11 cellular contexts compared by ENCODE assay signal in genomic region chr14:93104961-93105360, GRCh38. TPM values are rescaled to one million over a fixed set of nuclear protein-coding genes. Genes with fewer than 3 reads are reported as not detected.
DNase-seq lines count a peak whose midpoint lies in the region; ATAC-seq and TF ChIP-seq lines count a peak whose summit lies in the region.
"Had no signal": no experiment of that assay in that cellular context is flagged by ENCODE, and none has a peak within 500 bp of the region (broad histone marks: within the 10 kb centered on the region; RNA-seq: fewer than 3 reads in every experiment).

No MANE protein-coding gene starts in this region.

- peak overlapping the region in 1 of 2 experiments; percentile 19; a peak in 1 of 4 replicates for H4K8ac ChIP-seq in IMR-90 (ENCODE audit: low read depth in 2 of 2, low read length in 2 of 2)

- H3K9ac ChIP-seq in IMR-90 (ENCODE audit: low read depth, low read length) = no peak overlapping the region

- ATAC-seq in IMR-90 (ENCODE audit: low read depth) (peak; percentile 30), GM18858 (IDR thresholded peaks at IDR 0.05; ENCODE audit: unreplicated experiment) (no peak)

- TF ChIP-seq CTCF in IMR-90 (conservative IDR thresholded peaks at IDR 0.05; ENCODE audit: low read depth, low read length) (no peak), MCF 10A (IDR thresholded peaks at IDR 0.05; ENCODE audit: unreplicated experiment) (no peak), progenitor cell of endocrine pancreas (IDR thresholded peaks at IDR 0.05; ENCODE audit: unreplicated experiment) (peak; percentile 34)

- H3K27ac Mint-ChIP-seq in MCF 10A (ENCODE audit: low read depth, unreplicated experiment) (peak overlapping the region; percentile 47), progenitor cell of endocrine pancreas (no peak overlapping the region)

- peaks cover 2 to 11% of the 10 kb centered on the region in 2 experiments; a peak in 2 of 4 replicates for H3K79me1 ChIP-seq in IMR-90 (ENCODE audit: low read depth in 1 of 2, low read length in 2 of 2)

- dilution Hi-C loops in IMR-90 (cut with HindIII; ENCODE audit: low sequenced_read_pairs, unreplicated experiment) = no loop called here

- no peak overlapping the region for H3K4me2 ChIP-seq in IMR-90 (ENCODE audit: low read depth, low read length)

- POLR2A ChIA-PET in IMR-90 (lab: Charles Lee; ENCODE audit: unreplicated experiment) (no interaction called here), MCF 10A (lab: Yijun Ruan, JAX) (interaction anchor here (0.6 to 1.8 kb wide), 4 partner anchors 8 to 62 kb away, joined by 3 to 10 read pairs (median 4); no protein-coding TSS in a partner anchor)

- TF ChIP-seq POLR2A in IMR-90 (IDR thresholded peaks at IDR 0.05; ENCODE audit: low read depth, low read length) = no peak

- no peak overlapping the region for H2AK9ac ChIP-seq in IMR-90 (replicated peaks; ENCODE audit: low read depth, low read length, poor library complexity)

- H3K4me1 ChIP-seq in IMR-90 (ENCODE audit: control insufficient read depth, insufficient read depth, low read length) = peaks cover 4% of the 10 kb centered on the region

- DNase-seq in NCI-H146 (lab: John Stamatoyannopoulos, UW) = peak; percentile 27
- DNase-seq in NCI-H146 treated with DMSO at 0.1 percent for 48 hours (lab: John Stamatoyannopoulos, UW; ENCODE audit: unreplicated experiment) = no peak
- DNase-seq in IMR-90 = no peak
- peak; percentile 29 for DNase-seq in MCF 10A (ENCODE audit: unreplicated experiment)
- no peak for DNase-seq in progenitor cell of endocrine pancreas (ENCODE audit: low spot score, unreplicated experiment)
- no peak for DNase-seq in cerebellar nuclear complex (lab: John Stamatoyannopoulos, UW)
- DNase-seq in NCI-H1930 (lab: John Stamatoyannopoulos, UW) = no peak
- DNase-seq: 8988T, colonic mucosa, testis had no signal

- peaks cover 13% of the 10 kb centered on the region for H4K20me1 ChIP-seq in IMR-90 (ENCODE audit: insufficient read depth, low read length)

- no peak overlapping the region for H2BK5ac ChIP-seq in IMR-90 (ENCODE audit: low read depth, low read length, poor library complexity, severe bottlenecking)

- peak overlapping the region; percentile 27; the same call in 1 of the 2 replicates for H2BK120ac ChIP-seq in IMR-90 (ENCODE audit: low read depth, low read length)

- H2AFZ ChIP-seq in IMR-90 (replicated peaks; ENCODE audit: low read length, poor library complexity) = peak overlapping the region; percentile 61

- intact Hi-C loops in IMR-90 (cut with micrococcal nuclease) (no loop called here), MCF 10A (cut with micrococcal nuclease) (no loop called here)

- H3K18ac ChIP-seq in IMR-90 (ENCODE audit: low read depth, low read length) = no peak overlapping the region

- H3K4me3 Mint-ChIP-seq in MCF 10A (ENCODE audit: unreplicated experiment) (no peak overlapping the region), progenitor cell of endocrine pancreas (ENCODE audit: low read depth) (no peak overlapping the region)

- H3K27me3 ChIP-seq in IMR-90 (ENCODE audit: control insufficient read depth, insufficient read depth, low read length) = no peaks in the 10 kb centered on the region
- H3K27me3 ChIP-seq: colonic mucosa, testis had no signal

- 0 out of 2 replicates have a peak overlapping the region, but pooled peaks have one; percentile 32 for H4K91ac ChIP-seq in IMR-90 (ENCODE audit: insufficient read depth, low read depth, low read length)

- no peak overlapping the region for H2BK20ac ChIP-seq in IMR-90 (ENCODE audit: low read depth, low read length)

- H3K36me3 Mint-ChIP-seq in MCF 10A (ENCODE audit: insufficient read depth, unreplicated experiment) (peaks cover 13% of the 10 kb centered on the region), progenitor cell of endocrine pancreas (ENCODE audit: insufficient read depth) (no peaks in the 10 kb centered on the region)

- no peak overlapping the region for H2BK15ac ChIP-seq in IMR-90 (ENCODE audit: low read depth, low read length)

- no TSS peak for BruUV-seq in IMR-90 (replicated peaks; lab: Mats Ljungman, UMichigan)
- no TSS peak for BruUV-seq in MCF 10A (replicated peaks; lab: Mats Ljungman, UMichigan)

- no peak overlapping the region for H3K14ac ChIP-seq in IMR-90 (replicated peaks; ENCODE audit: low read depth, low read length)

- H3K9me3 ChIP-seq in IMR-90 (ENCODE audit: control insufficient read depth, insufficient read depth, low read length) = no peaks in the 10 kb centered on the region
- H3K9me3 ChIP-seq: colonic mucosa, testis had no signal

- H3K27me3 Mint-ChIP-seq in MCF 10A (ENCODE audit: insufficient read depth, unreplicated experiment) = no peaks in the 10 kb centered on the region
- H3K27me3 Mint-ChIP-seq in progenitor cell of endocrine pancreas = no peaks in the 10 kb centered on the region

- TF ChIP-seq RAD21 in IMR-90 (IDR thresholded peaks at IDR 0.05; ENCODE audit: low read length) = no peak

- H3K23ac ChIP-seq in IMR-90 (ENCODE audit: low read depth, low read length) = no peak overlapping the region

- no peak overlapping the region for H4K5ac ChIP-seq in IMR-90 (ENCODE audit: low read depth, low read length)

- 70% methylated on average over 2 of the region's 6 CpGs; no CpG with 5 or more reads in 1 of the 2 experiments for WGBS in IMR-90 (ENCODE audit: extremely low coverage in 2 of 2, insufficient read length in 1 of 2), 2 experiments

- H3K9me1 ChIP-seq in IMR-90 (ENCODE audit: insufficient read depth, low read length) = no peaks in the 10 kb centered on the region; the same call in 1 of the 2 replicates

- 0 out of 2 replicates have a peak overlapping the region, but pooled peaks have one; percentile 29 for H3K4ac ChIP-seq in IMR-90 (ENCODE audit: low read depth, low read length)

- in situ Hi-C loops in IMR-90 (cut with MboI; ENCODE audit: low sequenced_read_pairs) = no loop called here

- no peak overlapping the region for H3K56ac ChIP-seq in IMR-90 (ENCODE audit: extremely low read depth, insufficient read depth, low read length)

- no peaks in the 10 kb centered on the region for H3K36me3 ChIP-seq in IMR-90 (ENCODE audit: control insufficient read depth, insufficient read depth, low read length)
- H3K36me3 ChIP-seq: colonic mucosa had no signal

- no peak overlapping the region for H3K4me3 ChIP-seq in IMR-90 (ENCODE audit: insufficient read depth, low read depth, low read length)
- H3K4me3 ChIP-seq: colonic mucosa, testis had no signal

- H3K9me3 Mint-ChIP-seq in MCF 10A (ENCODE audit: unreplicated experiment) (no peaks in the 10 kb centered on the region), progenitor cell of endocrine pancreas (ENCODE audit: low read depth) (no peaks in the 10 kb centered on the region)

- H3K4me1 Mint-ChIP-seq in MCF 10A (ENCODE audit: insufficient read depth, unreplicated experiment) (peaks cover 26% of the 10 kb centered on the region), progenitor cell of endocrine pancreas (ENCODE audit: low read depth) (peaks cover 18% of the 10 kb centered on the region)

- CTCF ChIA-PET in IMR-90 (lab: Yijun Ruan, JAX) = interaction anchor here (2.3 kb wide), 1 partner anchor 9 kb away, joined by 10 read pairs; no protein-coding TSS in a partner anchor
- CTCF ChIA-PET in MCF 10A (lab: Yijun Ruan, JAX) = interaction anchor here (0.6 to 3.9 kb wide), 8 partner anchors 8 to 215 kb away, joined by 3 to 15 read pairs (median 4); no protein-coding TSS in a partner anchor

- H3K27ac ChIP-seq in IMR-90 (ENCODE audit: insufficient read depth, low read length) = no peak overlapping the region
- H3K27ac ChIP-seq: colonic mucosa, testis had no signal

- no peak overlapping the region for H2AK5ac ChIP-seq in IMR-90 (ENCODE audit: low read depth, low read length)

TF ChIP-seq in IMR-90, 13 proteins besides CTCF, POLR2A, EP300 and RAD21:
- TF ChIP-seq MAFK (IDR thresholded peaks at IDR 0.05; ENCODE audit: low read depth, low read length) (no peak), RCOR1 (IDR thresholded peaks at IDR 0.05; ENCODE audit: insufficient replicate concordance, low read length) (no peak), MAZ (IDR thresholded peaks at IDR 0.05; ENCODE audit: borderline replicate concordance, low read depth, low read length) (no peak), BHLHE40 (IDR thresholded peaks at IDR 0.05; ENCODE audit: low read depth, low read length) (no peak), NFE2L2 (IDR thresholded peaks at IDR 0.05; ENCODE audit: low read depth, low read length) (no peak), MXI1 (IDR thresholded peaks at IDR 0.05; ENCODE audit: borderline replicate concordance, low read depth, low read length) (no peak), FOS (IDR thresholded peaks at IDR 0.05; ENCODE audit: low read depth, low read length) (no peak), ELK1 (IDR thresholded peaks at IDR 0.05; ENCODE audit: borderline replicate concordance, low read depth, low read length) (no peak), CEBPB (IDR thresholded peaks at IDR 0.05; ENCODE audit: low read depth, low read length) (no peak), SMC3 (IDR thresholded peaks at IDR 0.05; ENCODE audit: low read depth, low read length) (no peak), RFX5 (IDR thresholded peaks at IDR 0.05; ENCODE audit: low read depth, low read length) (no peak), CHD1 (IDR thresholded peaks at IDR 0.05; ENCODE audit: low read depth, low read length) (no peak)
- TF ChIP-seq, protein P1, sequence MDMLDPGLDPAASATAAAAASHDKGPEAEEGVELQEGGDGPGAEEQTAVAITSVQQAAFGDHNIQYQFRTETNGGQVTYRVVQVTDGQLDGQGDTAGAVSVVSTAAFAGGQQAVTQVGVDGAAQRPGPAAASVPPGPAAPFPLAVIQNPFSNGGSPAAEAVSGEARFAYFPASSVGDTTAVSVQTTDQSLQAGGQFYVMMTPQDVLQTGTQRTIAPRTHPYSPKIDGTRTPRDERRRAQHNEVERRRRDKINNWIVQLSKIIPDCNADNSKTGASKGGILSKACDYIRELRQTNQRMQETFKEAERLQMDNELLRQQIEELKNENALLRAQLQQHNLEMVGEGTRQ (IDR thresholded peaks at IDR 0.05; ENCODE audit: low read depth, low read length) = no peak
TF ChIP-seq in IMR-90: peak in this region for 0.

RNA-seq across cellular contexts. Expression of gene ITPK1, which starts 10.8 kb away (rescaled TPM):
- total RNA-seq in IMR-90 (2012; rRNA removed) = 15.3 and 21.7 TPM in 2 replicates
- polyA plus RNA-seq in IMR-90 (2012; rRNA removed) = 23.0 and 26.9 TPM in 2 replicates
- polyA plus RNA-seq in IMR-90 (2012; cell fraction: cytosol; rRNA removed) = 9.3 and 18.0 TPM in 2 replicates
- polyA plus RNA-seq in IMR-90 (2012; cell fraction: nucleus; rRNA removed; ENCODE audit: low replicate concordance) = 16.6 and 26.3 TPM in 2 replicates
- total RNA-seq in MCF 10A (2022) = 84.7 and 133 TPM in 2 replicates
- total RNA-seq in progenitor cell of endocrine pancreas = 71.3 and 72.0 TPM in 2 replicates

Comparison
In these comparisons a context has a peak if more than half of its experiments do, and no peak if none do; other contexts are left out.
1. DNase-seq: peak in NCI-H146 (single experiment) and MCF 10A (single experiment); none in NCI-H146 treated with DMSO at 0.1 percent for 48 hours (single experiment), IMR-90 (single experiment), progenitor cell of endocrine pancreas (single experiment), cerebellar nuclear complex (0 of 2) and NCI-H1930 (0 of 2).